8 cellular contexts compared by ENCODE assay signal in the genomic region with DNA sequence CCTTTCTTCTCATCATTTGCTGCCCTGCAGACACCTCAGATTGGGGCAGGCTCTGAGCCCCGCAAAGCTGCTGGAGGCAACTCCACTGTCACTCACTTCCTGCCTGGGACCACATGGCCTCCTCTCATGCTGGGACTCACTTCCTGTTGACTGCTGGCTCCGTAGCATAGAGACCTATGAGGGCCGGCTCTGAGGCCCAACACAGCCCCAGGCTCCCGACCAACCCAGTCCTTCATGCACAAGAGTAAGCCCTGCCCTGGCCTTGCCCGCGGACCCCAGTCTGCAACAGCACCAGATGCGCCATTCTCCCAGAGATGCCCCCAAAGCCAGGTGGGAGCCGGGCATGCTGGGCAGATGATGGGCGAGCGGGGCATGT. TPM values are rescaled to one million over a fixed set of nuclear protein-coding genes. Genes with fewer than 3 reads are reported as not detected.
DNase-seq lines count a peak whose midpoint lies in the region; ATAC-seq, FAIRE-seq and TF ChIP-seq lines count a peak whose summit lies in the region.

No MANE protein-coding gene starts in this region.

- H4K20me1 ChIP-seq in GM12878 (ENCODE audit: control insufficient read depth, insufficient read depth), result no peaks in the 10 kb centered on the region

- no peak for TF ChIP-seq EP300 in GM12878 (IDR thresholded peaks at IDR 0.05; ENCODE audit: borderline replicate concordance in 1 of 2, control insufficient read depth in 1 of 2, low read depth in 2 of 2, low read length in 2 of 2)

- H3K9me3 ChIP-seq in GM12878 (replicated peaks; ENCODE audit: control insufficient read depth, insufficient read depth, low read length) (no peaks in the 10 kb centered on the region), spleen (no peaks in the 10 kb centered on the region)

- CTCF ChIA-PET in GM12878 (lab: Yijun Ruan, JAX), result interaction anchor here (1.1 to 2.7 kb wide), 6 partner anchors 8 to 120 kb away, joined by 3 to 19 read pairs (median 5); no protein-coding TSS in a partner anchor

- peaks cover 30% of the 10 kb centered on the region for H3K4me1 ChIP-seq in GM12878 (ENCODE audit: control insufficient read depth, insufficient read depth, low read length)
- peaks cover 20 to 61% (median 39%) of the 10 kb centered on the region in 6 donors for H3K4me1 ChIP-seq in spleen

- BruUV-seq in GM12878 (replicated peaks; lab: Mats Ljungman, UMichigan), result no TSS peak

- 57% methylated on average over 9 of the region's 10 CpGs for WGBS in GM12878 (ENCODE audit: insufficient coverage, insufficient replicate concordance, low lambda C conversion rate, missing lambda C conversion rate)
- 46 to 65% (median 56%) methylated on average over 10 of the region's 10 CpGs for WGBS in spleen, 5 donors

- peak; percentile 42 for DNase-seq in EH (ENCODE audit: low read depth)
- peak; percentile 72 for DNase-seq in H7
- DNase-seq in T follicular helper cell (ENCODE audit: low read depth), result peak; percentile 54
- DNase-seq in GM12878 (ENCODE audit: low read depth, low spot score), result no peak
- peak; percentile 90 for DNase-seq in spleen
- DNase-seq in COR-L47 (lab: John Stamatoyannopoulos, UW), result no peak

- in situ Hi-C loops in GM12878 (cut with MboI), result no loop called here

- no peak for TF ChIP-seq CTCF in GM12878 (IDR thresholded peaks at IDR 0.05 in 2 of 3, conservative IDR thresholded peaks at IDR 0.05 in 1 of 3; ENCODE audit: control insufficient read depth in 2 of 3, extremely low read depth in 1 of 3, insufficient read depth in 1 of 3, low read depth in 3 of 3, low read length in 3 of 3)
- TF ChIP-seq CTCF in spleen (IDR thresholded peaks at IDR 0.05 in 8 of 11, conservative IDR thresholded peaks at IDR 0.05 in 3 of 11), result no peak

- H3K27ac ChIP-seq in GM12878 (ENCODE audit: control insufficient read depth, insufficient read depth) (peak overlapping the region; percentile 72), spleen (peak overlapping the region; percentile 61 to 88 (median 74))

- H2AFZ ChIP-seq in GM12878 (ENCODE audit: control insufficient read depth, low read depth, low read length), result peak overlapping the region; percentile 61

- no peak for TF ChIP-seq RAD21 in GM12878 (IDR thresholded peaks at IDR 0.05; ENCODE audit: insufficient read depth, low read depth, low read length)

- peak; percentile 91 for FAIRE-seq in GM12878 (lab: Jason Lieb, UNC)

- SMC1A ChIA-PET in GM12878 (lab: Charles Lee; ENCODE audit: uncharacterized antibody, unreplicated experiment), result interaction anchor here (1.1 to 2.3 kb wide), 3 partner anchors 8 to 238 kb away, joined by 5 to 8 read pairs (median 5); no protein-coding TSS in a partner anchor

- no peaks in the 10 kb centered on the region for H3K79me2 ChIP-seq in GM12878 (ENCODE audit: control insufficient read depth, insufficient read depth, low read length)

- H3K4me2 ChIP-seq in GM12878 (ENCODE audit: control insufficient read depth, insufficient read depth), result peak overlapping the region; percentile 57; the same call in 1 of the 2 replicates

- no peak overlapping the region for H3K9ac ChIP-seq in GM12878 (ENCODE audit: control insufficient read depth, insufficient read depth, low read length)

- intact Hi-C loops in GM12878 (cut with micrococcal nuclease; ENCODE audit: unreplicated experiment) (no loop called here), spleen (cut with DNase I; ENCODE audit: low total_unique reads) (no loop called here)

- ATAC-seq in GM12878 (peak; percentile 82), GM19463 (IDR thresholded peaks at IDR 0.05; ENCODE audit: unreplicated experiment) (no peak), HG03442 (IDR thresholded peaks at IDR 0.05; ENCODE audit: unreplicated experiment) (no peak)

- RAD21 ChIA-PET in GM12878 (lab: Charles Lee; ENCODE audit: unreplicated experiment), result interaction anchor here (1.3 to 2.4 kb wide), 2 partner anchors 8 to 16 kb away, joined by 4 to 7 read pairs; no protein-coding TSS in a partner anchor

- no peak overlapping the region for H3K4me3 ChIP-seq in H7 (ENCODE audit: insufficient read depth, low read depth, low read length)
- H3K4me3 ChIP-seq in GM12878, result no peak overlapping the region
- H3K4me3 ChIP-seq in spleen, result peak overlapping the region in 1 of 8 donors; percentile 6

- H3K27me3 ChIP-seq in H7 (ENCODE audit: control insufficient read depth, insufficient read depth, low read length), result no peaks in the 10 kb centered on the region
- no peaks in the 10 kb centered on the region for H3K27me3 ChIP-seq in GM12878 (replicated peaks in 1 of 2; ENCODE audit: control insufficient read depth in 2 of 2, insufficient read depth in 2 of 2, low read length in 1 of 2)
- no peaks in the 10 kb centered on the region for H3K27me3 ChIP-seq in spleen (replicated peaks in 1 of 7)

- POLR2A ChIA-PET in GM12878 (lab: Charles Lee), result interaction anchor here (0.6 to 2.1 kb wide), 6 partner anchors 8 to 76 kb away, joined by 3 to 7 read pairs (median 3); no protein-coding TSS in a partner anchor

- H3K36me3 ChIP-seq in H7 (replicated peaks; ENCODE audit: control insufficient read depth, insufficient read depth, low read length) (no peaks in the 10 kb centered on the region; the same call in 1 of the 2 replicates), GM12878 (ENCODE audit: control insufficient read depth in 2 of 2, insufficient read depth in 2 of 2, low read length in 1 of 2) (no peaks in the 10 kb centered on the region; a peak in 2 of 4 replicates), spleen (peaks cover 0 to 36% (median 16%) of the 10 kb centered on the region in 6 donors)

- TF ChIP-seq POLR2A in GM12878 (IDR thresholded peaks at IDR 0.05; ENCODE audit: low read depth, low read length) (peak; percentile 71), spleen (IDR thresholded peaks at IDR 0.05) (no peak)

TF ChIP-seq in GM12878, 131 proteins besides CTCF, POLR2A, EP300 and RAD21 (continues in another document):
- TF ChIP-seq, protein P1, sequence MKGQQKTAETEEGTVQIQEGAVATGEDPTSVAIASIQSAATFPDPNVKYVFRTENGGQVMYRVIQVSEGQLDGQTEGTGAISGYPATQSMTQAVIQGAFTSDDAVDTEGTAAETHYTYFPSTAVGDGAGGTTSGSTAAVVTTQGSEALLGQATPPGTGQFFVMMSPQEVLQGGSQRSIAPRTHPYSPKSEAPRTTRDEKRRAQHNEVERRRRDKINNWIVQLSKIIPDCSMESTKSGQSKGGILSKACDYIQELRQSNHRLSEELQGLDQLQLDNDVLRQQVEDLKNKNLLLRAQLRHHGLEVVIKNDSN (IDR thresholded peaks at IDR 0.05; ENCODE audit: borderline replicate concordance, extremely low read length, insufficient read depth, low read depth, low read length), result peak; percentile 10
- TF ChIP-seq, protein P2, sequence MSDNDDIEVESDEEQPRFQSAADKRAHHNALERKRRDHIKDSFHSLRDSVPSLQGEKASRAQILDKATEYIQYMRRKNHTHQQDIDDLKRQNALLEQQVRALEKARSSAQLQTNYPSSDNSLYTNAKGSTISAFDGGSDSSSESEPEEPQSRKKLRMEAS (IDR thresholded peaks at IDR 0.05; ENCODE audit: low read depth, low read length), result 0 out of 2 replicates have a peak, but pooled peaks have one; percentile 13
- no peak for TF ChIP-seq RFX5 (IDR thresholded peaks at IDR 0.05; ENCODE audit: low read depth, low read length)
- TF ChIP-seq ZNF217 (IDR thresholded peaks at IDR 0.05), result no peak
- TF ChIP-seq SMARCA5 (IDR thresholded peaks at IDR 0.05), result no peak
- no peak for TF ChIP-seq STAT1 (conservative IDR thresholded peaks at IDR 0.05)
- no peak for TF ChIP-seq RUNX3 (IDR thresholded peaks at IDR 0.05; ENCODE audit: low read length)
- TF ChIP-seq NFXL1 (IDR thresholded peaks at IDR 0.05; ENCODE audit: borderline replicate concordance), result no peak
- TF ChIP-seq, protein P3, sequence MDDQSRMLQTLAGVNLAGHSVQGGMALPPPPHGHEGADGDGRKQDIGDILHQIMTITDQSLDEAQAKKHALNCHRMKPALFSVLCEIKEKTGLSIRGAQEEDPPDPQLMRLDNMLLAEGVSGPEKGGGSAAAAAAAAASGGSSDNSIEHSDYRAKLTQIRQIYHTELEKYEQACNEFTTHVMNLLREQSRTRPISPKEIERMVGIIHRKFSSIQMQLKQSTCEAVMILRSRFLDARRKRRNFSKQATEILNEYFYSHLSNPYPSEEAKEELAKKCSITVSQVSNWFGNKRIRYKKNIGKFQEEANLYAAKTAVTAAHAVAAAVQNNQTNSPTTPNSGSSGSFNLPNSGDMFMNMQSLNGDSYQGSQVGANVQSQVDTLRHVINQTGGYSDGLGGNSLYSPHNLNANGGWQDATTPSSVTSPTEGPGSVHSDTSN (IDR thresholded peaks at IDR 0.05; ENCODE audit: insufficient replicate concordance, low read depth, low read length), result peak; percentile 77

RNA-seq across cellular contexts. Expression of a gene that starts 55.7 kb away (rescaled TPM):
- 48.6 and 63.1 TPM in 2 replicates for total RNA-seq in H7 (2014; rRNA removed; shearing (Covaris generic))
- total RNA-seq in GM12878 (2013; cell fraction: nucleolus; rRNA removed), result 87.0 and 94.0 TPM in 2 replicates
- total RNA-seq in GM12878 (2014; rRNA removed), result 18.1 and 28.1 TPM in 2 replicates
- 17.7 and 18.5 TPM in 2 replicates for total RNA-seq in GM12878 (2014; rRNA removed; fragmentation: Illumina TruSeq; extraction: Trizol)
- 47.8 and 51.6 TPM in 2 replicates for total RNA-seq in GM12878 (2021)
- 9.7 TPM for polyA plus RNA-seq in GM12878 (2011; ENCODE audit: low read depth)
- polyA plus RNA-seq in GM12878 (2011; rRNA removed), result 4.9 and 7.4 TPM in 2 replicates
- polyA plus RNA-seq in GM12878 (2011; cell fraction: cytosol; rRNA removed), result 8.9 and 11.4 TPM in 2 replicates
- polyA plus RNA-seq in GM12878 (2011; cell fraction: nucleus; rRNA removed), result 27.4 and 39.0 TPM in 2 replicates
- 17.3 and 21.3 TPM in 2 replicates for polyA plus RNA-seq in GM12878 (2012)
- 10.1 and 15.7 TPM in 2 replicates for polyA plus RNA-seq in GM12878 (2014; fragmentation: Illumina TruSeq; extraction: Trizol)
- polyA plus RNA-seq in GM12878 (2014; fragmentation: Nextera tagmentation; extraction: Ambion mirVana), result 10 to 100 TPM; 11.1 to 29.9 TPM
- polyA plus RNA-seq in GM12878 (2014; rRNA removed), result 24.5 and 25.4 TPM in 2 replicates
- 10 to 100 TPM; 12.3 to 16.3 TPM for polyA plus RNA-seq in GM12878 (2016; fragmentation: Nextera tagmentation; extraction: Ambion mirVana)
- polyA minus RNA-seq in GM12878 (2011; rRNA and poly(A)+ RNA removed), result 24.2 and 40.7 TPM in 2 replicates
- 7.3 and 19.0 TPM in 2 replicates for polyA minus RNA-seq in GM12878 (2011; cell fraction: cytosol; rRNA and poly(A)+ RNA removed)
- polyA minus RNA-seq in GM12878 (2011; cell fraction: nucleus; rRNA and poly(A)+ RNA removed), result 17.5 and 40.3 TPM in 2 replicates
- total RNA-seq in spleen, result 10 to 100 TPM; 28.4 to 64.6 (median 42.0) TPM
- polyA plus RNA-seq in spleen, result 10 to 100 TPM in 2 of 3 donors, 1 to 10 TPM in 1; 9.0 to 17.1 (median 10.5) TPM

Comparison
In these comparisons a context has a peak if more than half of its experiments do, and no peak if none do; other contexts are left out.
1. DNase-seq: peak in EH (single experiment), H7 (single experiment), T follicular helper cell (single experiment) and spleen (single experiment); none in GM12878 (single experiment) and COR-L47 (single experiment).